In the genomic region with DNA sequence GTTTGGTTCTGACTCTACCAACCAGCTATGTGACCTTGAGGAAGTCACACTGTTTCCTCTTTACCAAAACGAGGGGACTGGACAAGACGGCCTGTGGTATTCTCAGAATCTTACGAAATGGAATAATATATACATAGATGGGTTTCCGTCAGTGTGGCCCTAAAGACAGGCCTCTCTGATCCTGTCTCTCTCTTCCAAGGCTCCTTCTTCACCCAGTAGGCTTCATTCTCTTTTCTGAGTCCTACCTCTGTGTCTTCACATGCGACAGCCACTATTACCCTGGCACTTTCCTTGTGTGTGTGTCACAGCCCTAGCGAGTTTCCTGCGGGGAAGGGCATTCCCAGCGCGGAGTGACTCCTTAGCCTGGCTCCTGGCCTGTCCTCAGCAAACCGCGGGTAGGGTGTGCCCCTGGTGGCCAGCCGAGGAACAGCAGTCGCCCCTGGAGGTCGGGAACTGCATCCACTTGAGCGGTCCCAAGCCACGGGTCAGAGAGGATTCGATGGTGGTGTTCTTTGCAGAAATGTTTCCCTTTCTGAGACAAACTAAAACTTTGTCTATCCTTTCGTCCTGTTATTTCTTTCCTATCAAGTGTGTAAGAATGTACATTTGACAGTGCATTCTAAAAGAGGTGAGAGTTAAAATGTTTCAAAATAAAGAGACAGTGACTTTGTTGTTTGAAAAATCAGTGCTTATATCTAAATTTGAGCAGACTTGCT, we compare ENCODE assay signal across 8 cellular contexts.
A peak's percentile ranks its signal among the peaks of the same experiment; 100 is the strongest.
DNase-seq lines count a peak whose midpoint lies in the region; ATAC-seq and TF ChIP-seq lines count a peak whose summit lies in the region.

No MANE protein-coding gene starts in this region.

- POLR2A ChIA-PET in activated B cell treated with CpG ODN at 0.5 μM for 24 hours (lab: Charles Lee) = no interaction called here

- peak; percentile 75 for TF ChIP-seq CTCF in AG09319 (IDR thresholded peaks at IDR 0.05; ENCODE audit: low read depth, low read length)
- peak; percentile 98 for TF ChIP-seq CTCF in LNCAP (IDR thresholded peaks at IDR 0.05)
- TF ChIP-seq CTCF in activated B cell treated with CpG ODN at 0.5 μM for 24 hours (IDR thresholded peaks at IDR 0.05) = peak; percentile 95

- intact Hi-C loops in activated B cell treated with CpG ODN at 0.5 μM for 24 hours (cut with micrococcal nuclease) (loop anchor here (1.0 kb wide), 4 partner anchors 64 to 196 kb away; no protein-coding TSS in a partner anchor), left colon (cut with DNase I, micrococcal nuclease) (no loop called here)

- H3K9me3 Mint-ChIP-seq in activated B cell treated with CpG ODN at 0.5 μM for 24 hours = no peaks in the 10 kb centered on the region

- peak overlapping the region; percentile 13 for H3K4me3 Mint-ChIP-seq in activated B cell treated with CpG ODN at 0.5 μM for 24 hours

- peak; percentile 80 for ATAC-seq in GM19035 (IDR thresholded peaks at IDR 0.05; ENCODE audit: unreplicated experiment)
- peak; percentile 95 for ATAC-seq in activated B cell treated with CpG ODN at 0.5 μM for 24 hours (ENCODE audit: low read depth)
- peak; percentile 98 for ATAC-seq in left colon
- ATAC-seq in HG02973 (IDR thresholded peaks at IDR 0.05; ENCODE audit: unreplicated experiment) = no peak

- H3K36me3 Mint-ChIP-seq in activated B cell treated with CpG ODN at 0.5 μM for 24 hours (ENCODE audit: low read depth) = peaks cover 20% of the 10 kb centered on the region

- CTCF ChIA-PET in activated B cell treated with CpG ODN at 0.5 μM for 24 hours (lab: Charles Lee) = interaction anchor here (0.9 to 1.8 kb wide), 8 partner anchors 9 to 206 kb away, joined by 3 to 6 read pairs (median 4); no protein-coding TSS in a partner anchor

- H3K27ac Mint-ChIP-seq in activated B cell treated with CpG ODN at 0.5 μM for 24 hours = no peak overlapping the region

- H3K4me1 Mint-ChIP-seq in activated B cell treated with CpG ODN at 0.5 μM for 24 hours = peaks cover 28% of the 10 kb centered on the region

- DNase-seq in AG09319 (ENCODE audit: extremely low read depth, low read depth) = no peak
- DNase-seq in activated B cell treated with CpG ODN at 0.5 μM for 24 hours = peak; percentile 66
- peak; percentile 54 for DNase-seq in cerebellar cortex (ENCODE audit: low spot score)
- DNase-seq in left colon = peak; percentile 68 to 85
- DNase-seq in stimulated activated CD4-positive, alpha-beta T cell treated with anti-CD3 and anti-CD28 coated beads, Interleukin-1b, Interleukin-23, amount 100 ng/mL, for 4 hours (ENCODE audit: low read depth in 2 of 2) = peak; percentile 20 to 51

- H3K27me3 Mint-ChIP-seq in activated B cell treated with CpG ODN at 0.5 μM for 24 hours = no peaks in the 10 kb centered on the region
